In genomic region chr17:32079747-32080146, GRCh38 we compare ENCODE assay signal across 8 cellular contexts.
DNase-seq lines count a peak whose midpoint lies in the region; ATAC-seq, FAIRE-seq and TF ChIP-seq lines count a peak whose summit lies in the region.
"Not testable (repeated sequence)": the region's sequence is repeated elsewhere in the genome, so short reads cannot be mapped to it uniquely, and the experiment has no call there.

No MANE protein-coding gene starts in this region.

- SMC1A ChIA-PET in GM12878 (lab: Charles Lee; ENCODE audit: uncharacterized antibody, unreplicated experiment), result interaction anchor here (0.5 kb wide), 1 partner anchor 30 kb away, joined by 3 read pairs; no protein-coding TSS in a partner anchor

- in situ Hi-C loops in GM12878 (cut with MboI), result not testable (repeated sequence)

- peak overlapping the region; percentile 58 for H3K27ac ChIP-seq in GM12878 (ENCODE audit: control insufficient read depth, insufficient read depth)

- not testable (repeated sequence) for H3K9me3 ChIP-seq in GM12878 (replicated peaks; ENCODE audit: control insufficient read depth, insufficient read depth, low read length)

- CTCF ChIA-PET in activated CD4-positive, alpha-beta T cell treated with anti-CD3 and anti-CD28 coated beads for 36 hours (lab: Charles Lee), result not testable (repeated sequence)
- CTCF ChIA-PET in GM12878 (lab: Yijun Ruan, JAX), result interaction anchor here (1.0 kb wide), 1 partner anchor 61 kb away, joined by 3 read pairs; no protein-coding TSS in a partner anchor

- H3K79me2 ChIP-seq in GM12878 (ENCODE audit: control insufficient read depth, insufficient read depth, low read length), result not testable (repeated sequence)

- H3K36me3 Mint-ChIP-seq in activated CD4-positive, alpha-beta T cell treated with anti-CD3 and anti-CD28 coated beads for 36 hours (ENCODE audit: low read depth), result not testable (repeated sequence)

- not testable (repeated sequence) for H3K9ac ChIP-seq in GM12878 (ENCODE audit: control insufficient read depth, insufficient read depth, low read length)

- H3K4me1 ChIP-seq in GM12878 (ENCODE audit: control insufficient read depth, insufficient read depth, low read length), result not testable (repeated sequence)

- RAD21 ChIA-PET in GM12878 (lab: Charles Lee; ENCODE audit: unreplicated experiment), result not testable (repeated sequence)

- BruUV-seq in GM12878 (replicated peaks; lab: Mats Ljungman, UMichigan), result not testable (repeated sequence)

- not testable (repeated sequence) for H3K36me3 ChIP-seq in GM12878 (ENCODE audit: control insufficient read depth in 2 of 2, insufficient read depth in 2 of 2, low read length in 1 of 2)

- peak overlapping the region; percentile 91 for H3K27ac Mint-ChIP-seq in activated CD4-positive, alpha-beta T cell treated with anti-CD3 and anti-CD28 coated beads for 36 hours

- TF ChIP-seq EP300 in GM12878 (IDR thresholded peaks at IDR 0.05; ENCODE audit: borderline replicate concordance in 1 of 2, control insufficient read depth in 1 of 2, low read depth in 2 of 2, low read length in 2 of 2), result not testable (repeated sequence)

- peak; percentile 84 for ATAC-seq in GM18907 (IDR thresholded peaks at IDR 0.05; ENCODE audit: unreplicated experiment)
- ATAC-seq in HG03064 (IDR thresholded peaks at IDR 0.05; ENCODE audit: low read depth, unreplicated experiment), result peak; percentile 91
- ATAC-seq in activated CD4-positive, alpha-beta T cell treated with anti-CD3 and anti-CD28 coated beads for 36 hours, result peak; percentile 94
- peak; percentile 93 for ATAC-seq in GM12878

- not testable (repeated sequence) for H3K4me3 ChIP-seq in GM12878

- H4K20me1 ChIP-seq in GM12878 (ENCODE audit: control insufficient read depth, insufficient read depth), result not testable (repeated sequence)

- not testable (repeated sequence) for TF ChIP-seq CTCF in AG09319 (IDR thresholded peaks at IDR 0.05; ENCODE audit: low read depth, low read length); GM12878 (IDR thresholded peaks at IDR 0.05 in 2 of 3, conservative IDR thresholded peaks at IDR 0.05 in 1 of 3; ENCODE audit: control insufficient read depth in 2 of 3, extremely low read depth in 1 of 3, insufficient read depth in 1 of 3, low read depth in 3 of 3, low read length in 3 of 3)

- POLR2A ChIA-PET in activated CD4-positive, alpha-beta T cell treated with anti-CD3 and anti-CD28 coated beads for 36 hours (lab: Charles Lee); GM12878 (lab: Charles Lee): not testable (repeated sequence)

- H3K27me3 ChIP-seq in GM12878 (replicated peaks in 1 of 2; ENCODE audit: control insufficient read depth in 2 of 2, insufficient read depth in 2 of 2, low read length in 1 of 2), result not testable (repeated sequence)

- TF ChIP-seq RAD21 in GM12878 (IDR thresholded peaks at IDR 0.05; ENCODE audit: insufficient read depth, low read depth, low read length), result not testable (repeated sequence)

- 0% methylated on average over 9 of the region's 11 CpGs for WGBS in GM12878 (ENCODE audit: insufficient coverage, insufficient replicate concordance, low lambda C conversion rate, missing lambda C conversion rate)

- H3K4me1 Mint-ChIP-seq in activated CD4-positive, alpha-beta T cell treated with anti-CD3 and anti-CD28 coated beads for 36 hours, result not testable (repeated sequence)

- DNase-seq in AG09319 (ENCODE audit: extremely low read depth, low read depth) (peak; percentile 14), NCI-H524 treated with DMSO at 0.1 percent for 48 hours (lab: John Stamatoyannopoulos, UW) (peak; percentile 30), GM12878 (ENCODE audit: low read depth, low spot score) (peak; percentile 72), iPS-NIHi7 (ENCODE audit: extremely low spot score) (peak; percentile 59)
- peak; percentile 86 for DNase-seq in activated CD4-positive, alpha-beta T cell treated with anti-CD3 and anti-CD28 coated beads for 36 hours
- peak; percentile 48 for DNase-seq in stimulated activated CD4-positive, alpha-beta T cell treated with anti-CD3 and anti-CD28 coated beads, Interleukin-4, amount 100 ng/mL, for 1 hour

- H3K4me3 Mint-ChIP-seq in activated CD4-positive, alpha-beta T cell treated with anti-CD3 and anti-CD28 coated beads for 36 hours, result peak overlapping the region; percentile 60

- peak overlapping the region; percentile 23; the same call in 1 of the 2 replicates for H2AFZ ChIP-seq in GM12878 (ENCODE audit: control insufficient read depth, low read depth, low read length)

- not testable (repeated sequence) for TF ChIP-seq POLR2A in GM12878 (IDR thresholded peaks at IDR 0.05; ENCODE audit: low read depth, low read length)

- H3K9me3 Mint-ChIP-seq in activated CD4-positive, alpha-beta T cell treated with anti-CD3 and anti-CD28 coated beads for 36 hours (ENCODE audit: low read depth), result not testable (repeated sequence)

- FAIRE-seq in GM12878 (lab: Jason Lieb, UNC), result not testable (repeated sequence)

- not testable (repeated sequence) for H3K27me3 Mint-ChIP-seq in activated CD4-positive, alpha-beta T cell treated with anti-CD3 and anti-CD28 coated beads for 36 hours

- H3K4me2 ChIP-seq in GM12878 (ENCODE audit: control insufficient read depth, insufficient read depth), result peak overlapping the region; percentile 79; the same call in 1 of the 2 replicates

- intact Hi-C loops in activated CD4-positive, alpha-beta T cell treated with anti-CD3 and anti-CD28 coated beads for 36 hours (cut with DNase I, micrococcal nuclease), result loop anchor here in 1 of 2 experiments (5.0 kb wide), 1 partner anchor 72 kb away; the partner anchor contains the start of gene LRRC37B
- intact Hi-C loops in GM12878 (cut with micrococcal nuclease; ENCODE audit: unreplicated experiment), result not testable (repeated sequence)

TF ChIP-seq in GM12878, 131 proteins besides CTCF, POLR2A, EP300 and RAD21:
- TF ChIP-seq POLR2AphosphoS5 (IDR thresholded peaks at IDR 0.05; ENCODE audit: low read length) (peak; percentile 49; the same call in 1 of the 2 replicates), BMI1 (IDR thresholded peaks at IDR 0.05; ENCODE audit: borderline replicate concordance) (peak; percentile 95), RUNX3 (IDR thresholded peaks at IDR 0.05; ENCODE audit: low read length) (peak; percentile 64), IKZF1 (conservative IDR thresholded peaks at IDR 0.05) (0 out of 2 replicates have a peak, but pooled peaks have one; percentile 28), IKZF2 (IDR thresholded peaks at IDR 0.05) (peak; percentile 58 to 59), EED (IDR thresholded peaks at IDR 0.05; ENCODE audit: low read depth) (peak; percentile 71), MTA2 (IDR thresholded peaks at IDR 0.05; ENCODE audit: low read depth) (0 out of 2 replicates have a peak, but pooled peaks have one; percentile 32), RELB (IDR thresholded peaks at IDR 0.05; ENCODE audit: low read depth) (0 out of 2 replicates have a peak, but pooled peaks have one; percentile 55)
- TF ChIP-seq, protein P1, sequence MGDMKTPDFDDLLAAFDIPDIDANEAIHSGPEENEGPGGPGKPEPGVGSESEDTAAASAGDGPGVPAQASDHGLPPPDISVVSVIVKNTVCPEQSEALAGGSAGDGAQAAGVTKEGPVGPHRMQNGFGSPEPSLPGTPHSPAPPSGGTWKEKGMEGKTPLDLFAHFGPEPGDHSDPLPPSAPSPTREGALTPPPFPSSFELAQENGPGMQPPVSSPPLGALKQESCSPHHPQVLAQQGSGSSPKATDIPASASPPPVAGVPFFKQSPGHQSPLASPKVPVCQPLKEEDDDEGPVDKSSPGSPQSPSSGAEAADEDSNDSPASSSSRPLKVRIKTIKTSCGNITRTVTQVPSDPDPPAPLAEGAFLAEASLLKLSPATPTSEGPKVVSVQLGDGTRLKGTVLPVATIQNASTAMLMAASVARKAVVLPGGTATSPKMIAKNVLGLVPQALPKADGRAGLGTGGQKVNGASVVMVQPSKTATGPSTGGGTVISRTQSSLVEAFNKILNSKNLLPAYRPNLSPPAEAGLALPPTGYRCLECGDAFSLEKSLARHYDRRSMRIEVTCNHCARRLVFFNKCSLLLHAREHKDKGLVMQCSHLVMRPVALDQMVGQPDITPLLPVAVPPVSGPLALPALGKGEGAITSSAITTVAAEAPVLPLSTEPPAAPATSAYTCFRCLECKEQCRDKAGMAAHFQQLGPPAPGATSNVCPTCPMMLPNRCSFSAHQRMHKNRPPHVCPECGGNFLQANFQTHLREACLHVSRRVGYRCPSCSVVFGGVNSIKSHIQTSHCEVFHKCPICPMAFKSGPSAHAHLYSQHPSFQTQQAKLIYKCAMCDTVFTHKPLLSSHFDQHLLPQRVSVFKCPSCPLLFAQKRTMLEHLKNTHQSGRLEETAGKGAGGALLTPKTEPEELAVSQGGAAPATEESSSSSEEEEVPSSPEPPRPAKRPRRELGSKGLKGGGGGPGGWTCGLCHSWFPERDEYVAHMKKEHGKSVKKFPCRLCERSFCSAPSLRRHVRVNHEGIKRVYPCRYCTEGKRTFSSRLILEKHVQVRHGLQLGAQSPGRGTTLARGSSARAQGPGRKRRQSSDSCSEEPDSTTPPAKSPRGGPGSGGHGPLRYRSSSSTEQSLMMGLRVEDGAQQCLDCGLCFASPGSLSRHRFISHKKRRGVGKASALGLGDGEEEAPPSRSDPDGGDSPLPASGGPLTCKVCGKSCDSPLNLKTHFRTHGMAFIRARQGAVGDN (IDR thresholded peaks at IDR 0.05), result 0 out of 2 replicates have a peak, but pooled peaks have one; percentile 45
TF ChIP-seq in GM12878: peak in this region for 9; not testable (repeated sequence) for 122.

Comparison
In these comparisons a context has a peak if more than half of its experiments do, and no peak if none do; other contexts are left out.
1. DNase-seq: peak in every context shown above with its lines; median percentile 86 in activated CD4-positive, alpha-beta T cell treated with anti-CD3 and anti-CD28 coated beads for 36 hours; 72 in GM12878; 59 in iPS-NIHi7; 48 in stimulated activated CD4-positive, alpha-beta T cell treated with anti-CD3 and anti-CD28 coated beads, Interleukin-4, amount 100 ng/mL, for 1 hour; 30 in NCI-H524 treated with DMSO at 0.1 percent for 48 hours; 14 in AG09319.